Comparison of ENCODE assay signal across 19 cellular contexts in genomic region chr1:204984499-204984898, GRCh38. TPM values are rescaled to one million over a fixed set of nuclear protein-coding genes. Genes with fewer than 3 reads are reported as not detected.
"Had no signal": no experiment of that assay in that cellular context is flagged by ENCODE, and none has a peak within 500 bp of the region (broad histone marks: within the 10 kb centered on the region; RNA-seq: fewer than 3 reads in every experiment).

No MANE protein-coding gene starts in this region.

- H3K9me3 Mint-ChIP-seq: mesothelial cell of epicardium, natural killer cell, neural crest cell, type B pancreatic cell had no signal

- FAIRE-seq: frontal cortex, urothelium cell line had no signal

- H3K27ac Mint-ChIP-seq: mesothelial cell of epicardium, natural killer cell, type B pancreatic cell had no signal

- H3K4me3 Mint-ChIP-seq: mesothelial cell of epicardium, natural killer cell, neural crest cell, type B pancreatic cell had no signal

- H3K36me3 Mint-ChIP-seq: mesothelial cell of epicardium, natural killer cell, type B pancreatic cell had no signal

- DNase-seq: cortex of kidney; dorsolateral prefrontal cortex; effector CD8-positive, alpha-beta T cell; heart right ventricle; islet precursor cell; natural killer cell; ovary; sigmoid colon; stimulated activated CD4-positive, alpha-beta T cell treated with anti-CD3 and anti-CD28 coated beads, Interleukin-12 subunit alpha, Interleukin-12 subunit beta, amount 100 ng/mL, for 4 hours; stimulated activated naive CD4-positive, alpha-beta T cell; thyroid gland had no signal

- H3K4me1 Mint-ChIP-seq: mesothelial cell of epicardium, natural killer cell had no signal

RNA-seq across cellular contexts. Expression of gene CNTN2, which starts 58.5 kb away (rescaled TPM):
- total RNA-seq: fibroblast of lung, glomerular endothelial cell, myocyte, natural killer cell had no signal
